Comparison of ENCODE assay signal across 28 cellular contexts in genomic region chr17:28141783-28142182, GRCh38.
"Had no signal": no experiment of that assay in that cellular context is flagged by ENCODE, and none has a peak within 500 bp of the region (broad histone marks: within the 10 kb centered on the region; RNA-seq: fewer than 3 reads in every experiment).

No MANE protein-coding gene starts in this region.

- H3K9me3 ChIP-seq: adrenal gland, ascending aorta, lower lobe of right lung, neutrophil, prostate gland, testis, transverse colon had no signal

- H3K79me2 ChIP-seq: hepatocyte had no signal

- DNase-seq: activated CD4-positive, alpha-beta T cell treated with anti-CD3 and anti-CD28 coated beads for 48 hours; activated CD4-positive, alpha-beta T cell treated with anti-CD3 and anti-CD28 coated beads, Interleukin-2, amount 50 U/mL, for 48 hours; activated CD8-positive, alpha-beta memory T cell treated with anti-CD3 and anti-CD28 coated beads for 24 hours; activated effector memory CD4-positive, alpha-beta T cell treated with Interleukin-2 at 50 U/mL for 16 hours; activated naive CD4-positive, alpha-beta T cell treated with anti-CD3 and anti-CD28 coated beads for 36 hours; activated naive CD8-positive, alpha-beta T cell treated with anti-CD3 and anti-CD28 coated beads for 36 hours; adrenal gland; endodermal cell; foreskin keratinocyte; glutamatergic neuron; lower lobe of right lung; mesenchymal stem cell; right cardiac atrium; stimulated activated CD4-positive, alpha-beta T cell treated with anti-CD3 and anti-CD28 coated beads, Interleukin-15, amount 100 ng/mL, for 24 hours; stimulated activated CD4-positive, alpha-beta T cell treated with anti-CD3 and anti-CD28 coated beads, Interleukin-2, amount 100 ng/mL, for 24 hours; stimulated activated naive B cell treated with anti-CD40 and anti-IgM and Interleukin-4, amounts not matched to agents 10 μg/mL and 1 μg/mL and 100 μg/mL, for 72 hours; T-helper 9 cell; testis; transverse colon; WERI-Rb-1 had no signal

- H3K27me3 ChIP-seq: adrenal gland, ascending aorta, cardiac muscle cell, foreskin keratinocyte, hepatocyte, neutrophil, testis, transverse colon had no signal

- H3K4me1 ChIP-seq: ascending aorta, foreskin keratinocyte, lower lobe of right lung, prostate gland, testis, transverse colon had no signal

- H3K4me2 ChIP-seq: hepatocyte had no signal

- H2AFZ ChIP-seq: hepatocyte had no signal

- H3K36me3 ChIP-seq: adrenal gland, lower lobe of right lung, prostate gland, transverse colon, WERI-Rb-1 had no signal

- H3K27ac ChIP-seq: ascending aorta, cardiac muscle cell, foreskin keratinocyte, hepatocyte, lower lobe of right lung, neutrophil, prostate gland, transverse colon, WERI-Rb-1 had no signal

- H3K4me3 ChIP-seq: adrenal gland, ascending aorta, cardiac muscle cell, hepatocyte, lower lobe of right lung, prostate gland, testis, transverse colon had no signal

- ATAC-seq: activated CD4-positive, CD25-positive, alpha-beta regulatory T cell treated with anti-CD3 and anti-CD28 coated beads, Interleukin-2, amount 50 U/mL, for 24 hours; esophagus mucosa; foreskin keratinocyte; lower lobe of right lung; natural killer cell treated with Interleukin-12 subunit alpha and Interleukin-12 subunit beta and Interleukin-15 and Interleukin-18, amount 100 ng/mL, for 72 hours; stimulated activated naive B cell treated with anti-CD40 and anti-IgM and Interleukin-4, amounts not matched to agents 10 μg/mL and 1 μg/mL and 100 μg/mL, for 72 hours had no signal
